7 cellular contexts compared by ENCODE assay signal in genomic region chr10:91190876-91191580, GRCh38. TPM values are rescaled to one million over a fixed set of nuclear protein-coding genes. Genes with fewer than 3 reads are reported as not detected.
A peak's percentile ranks its signal among the peaks of the same experiment; 100 is the strongest.
DNase-seq lines count a peak whose midpoint lies in the region; ATAC-seq and TF ChIP-seq lines count a peak whose summit lies in the region.

No MANE protein-coding gene starts in this region.

- peaks cover 77% of the 10 kb centered on the region for H3K4me1 Mint-ChIP-seq in stimulated activated naive CD8-positive, alpha-beta T cell treated with anti-CD3 and anti-CD28 coated beads, Interleukin-15, Interleukin-2, amounts not matched to agents 100 ng/mL and 50 ng/mL, for 24 hours (ENCODE audit: low read depth)

- peaks cover 18% of the 10 kb centered on the region for H3K36me3 Mint-ChIP-seq in stimulated activated naive CD8-positive, alpha-beta T cell treated with anti-CD3 and anti-CD28 coated beads, Interleukin-15, Interleukin-2, amounts not matched to agents 100 ng/mL and 50 ng/mL, for 24 hours (ENCODE audit: low read depth)

- H3K27ac ChIP-seq in caudate nucleus (ENCODE audit: low read depth, low read length) (peak overlapping the region; percentile 68), smooth muscle cell (ENCODE audit: low read depth) (no peak overlapping the region)

- H3K9ac ChIP-seq in smooth muscle cell (ENCODE audit: low read depth): no peak overlapping the region

- no peaks in the 10 kb centered on the region for H3F3A ChIP-seq in smooth muscle cell (ENCODE audit: low read depth)

- H3K9me3 ChIP-seq in smooth muscle cell (replicated peaks; ENCODE audit: low read depth): no peaks in the 10 kb centered on the region

- no peaks in the 10 kb centered on the region for H3K4me1 ChIP-seq in smooth muscle cell (ENCODE audit: low read depth)

- 100% methylated on average over 2 of the region's 2 CpGs for WGBS in smooth muscle cell (ENCODE audit: low lambda C conversion rate)

- H3K79me2 ChIP-seq in smooth muscle cell (ENCODE audit: low read depth): no peaks in the 10 kb centered on the region

- H3K9me3 Mint-ChIP-seq in stimulated activated naive CD8-positive, alpha-beta T cell treated with anti-CD3 and anti-CD28 coated beads, Interleukin-15, Interleukin-2, amounts not matched to agents 100 ng/mL and 50 ng/mL, for 24 hours: peaks cover 3% of the 10 kb centered on the region

- H2AFZ ChIP-seq in smooth muscle cell (ENCODE audit: low read depth): no peak overlapping the region

- no peak overlapping the region for H3K4me3 Mint-ChIP-seq in stimulated activated naive CD8-positive, alpha-beta T cell treated with anti-CD3 and anti-CD28 coated beads, Interleukin-15, Interleukin-2, amounts not matched to agents 100 ng/mL and 50 ng/mL, for 24 hours

- H3K27me3 ChIP-seq in smooth muscle cell (ENCODE audit: low read depth): no peaks in the 10 kb centered on the region

- DNase-seq in caudate nucleus (lab: John Stamatoyannopoulos, UW) (peak in 13 of 61 donors; percentile 7 to 30 (median 13)), smooth muscle cell (lab: John Stamatoyannopoulos, UW; ENCODE audit: unreplicated experiment) (no peak)
- DNase-seq in activated CD4-positive, alpha-beta T cell treated with anti-CD3 and anti-CD28 coated beads, Interleukin-2, amount 50 U/mL, for 48 hours: no peak
- DNase-seq in effector CD8-positive, alpha-beta T cell (lab: John Stamatoyannopoulos, UW): no peak

- peak; percentile 58 for ATAC-seq in GM19328 (IDR thresholded peaks at IDR 0.05; ENCODE audit: unreplicated experiment)
- ATAC-seq in HG03060 (IDR thresholded peaks at IDR 0.05; ENCODE audit: low read depth, unreplicated experiment): peak; percentile 64

- H4K20me1 ChIP-seq in smooth muscle cell (ENCODE audit: low read depth): peaks cover 4% of the 10 kb centered on the region

- H3K36me3 ChIP-seq in smooth muscle cell (ENCODE audit: low read depth): no peaks in the 10 kb centered on the region

- no peak overlapping the region for H3K4me3 ChIP-seq in smooth muscle cell

- peak overlapping the region; percentile 77 for H3K27ac Mint-ChIP-seq in stimulated activated naive CD8-positive, alpha-beta T cell treated with anti-CD3 and anti-CD28 coated beads, Interleukin-15, Interleukin-2, amounts not matched to agents 100 ng/mL and 50 ng/mL, for 24 hours

- H3K4me2 ChIP-seq in smooth muscle cell: no peak overlapping the region

- no peaks in the 10 kb centered on the region for H3K27me3 Mint-ChIP-seq in stimulated activated naive CD8-positive, alpha-beta T cell treated with anti-CD3 and anti-CD28 coated beads, Interleukin-15, Interleukin-2, amounts not matched to agents 100 ng/mL and 50 ng/mL, for 24 hours

- TF ChIP-seq CTCF in smooth muscle cell (IDR thresholded peaks at IDR 0.05; ENCODE audit: borderline replicate concordance, insufficient read depth, poor library complexity, severe bottlenecking): no peak

RNA-seq across cellular contexts. Expression of gene PCGF5, which starts 29.4 kb away (rescaled TPM):
- 13.9 and 24.5 TPM in 2 replicates for total RNA-seq in smooth muscle cell
- polyA plus RNA-seq in smooth muscle cell: 10.4 and 13.3 TPM in 2 replicates
